In genomic region chr2:63326473-63326872, GRCh38 we compare ENCODE assay signal across 2 cellular contexts.
TF ChIP-seq lines count a peak whose summit lies in the region.

No MANE protein-coding gene starts in this region.

TF ChIP-seq in K562, 482 proteins besides CTCF, POLR2A, EP300 and RAD21:
- TF ChIP-seq HBP1 (CRISPR knock-in tag; IDR thresholded peaks at IDR 0.05) (peak; percentile 56; the same call in 1 of the 2 replicates), ELF4 (CRISPR knock-in tag; IDR thresholded peaks at IDR 0.05) (peak; percentile 13; the same call in 1 of the 2 replicates), ZNF263 (CRISPR knock-in tag; IDR thresholded peaks at IDR 0.05; ENCODE audit: borderline replicate concordance) (no peak), BRF1 (IDR thresholded peaks at IDR 0.05; ENCODE audit: borderline replicate concordance, extremely low read depth, insufficient read length) (no peak), YY1 (IDR thresholded peaks at IDR 0.05; ENCODE audit: borderline replicate concordance in 1 of 3, control insufficient read depth in 1 of 3, extremely low read depth in 1 of 3, insufficient read depth in 3 of 3, insufficient read length in 1 of 3, insufficient replicate concordance in 2 of 3, low read depth in 1 of 3, low read length in 2 of 3) (no peak), XRCC3 (IDR thresholded peaks at IDR 0.05) (no peak)

TF ChIP-seq in H1, 55 proteins besides CTCF, POLR2A, EP300 and RAD21:
- TF ChIP-seq SIRT6 (IDR thresholded peaks at IDR 0.05; ENCODE audit: low read length), result no peak
- no peak for TF ChIP-seq GTF2F1 (IDR thresholded peaks at IDR 0.05; ENCODE audit: borderline replicate concordance, low read depth, low read length)
- no peak for TF ChIP-seq HDAC2 (IDR thresholded peaks at IDR 0.05; ENCODE audit: borderline replicate concordance in 1 of 2, low read depth in 2 of 2, low read length in 2 of 2)
- no peak for TF ChIP-seq NANOG (IDR thresholded peaks at IDR 0.05; ENCODE audit: insufficient read depth, low read depth, low read length, poor library complexity, severe bottlenecking)
- no peak for TF ChIP-seq CBX8 (IDR thresholded peaks at IDR 0.05; ENCODE audit: borderline replicate concordance, low read depth, low read length)
- TF ChIP-seq BRCA1 (IDR thresholded peaks at IDR 0.05; ENCODE audit: low read depth, low read length), result no peak
- no peak for TF ChIP-seq YY1 (IDR thresholded peaks at IDR 0.05; ENCODE audit: low read depth, low read length)
- TF ChIP-seq ATF2 (IDR thresholded peaks at IDR 0.05; ENCODE audit: low read length), result no peak
- TF ChIP-seq RNF2 (IDR thresholded peaks at IDR 0.05; ENCODE audit: borderline replicate concordance, low read depth, low read length, missing control alignments, poor library complexity, severe bottlenecking), result no peak
- no peak for TF ChIP-seq BACH1 (IDR thresholded peaks at IDR 0.05; ENCODE audit: low read length)
- no peak for TF ChIP-seq POU5F1 (IDR thresholded peaks at IDR 0.05; ENCODE audit: low read depth, low read length)
- no peak for TF ChIP-seq CHD2 (IDR thresholded peaks at IDR 0.05; ENCODE audit: low read length)
- TF ChIP-seq SAP30 (IDR thresholded peaks at IDR 0.05; ENCODE audit: insufficient read depth, insufficient replicate concordance, low read length), result no peak
- TF ChIP-seq CREB1 (IDR thresholded peaks at IDR 0.05), result no peak
- TF ChIP-seq HDAC6 (IDR thresholded peaks at IDR 0.05; ENCODE audit: low read depth, low read length), result no peak
- no peak for TF ChIP-seq ATF3 (IDR thresholded peaks at IDR 0.05; ENCODE audit: insufficient read depth, low read depth, low read length)
- TF ChIP-seq CBX5 (IDR thresholded peaks at IDR 0.05; ENCODE audit: low read depth, low read length), result no peak
- no peak for TF ChIP-seq NRF1 (IDR thresholded peaks at IDR 0.05; ENCODE audit: low read depth, low read length)
- TF ChIP-seq E2F6 (IDR thresholded peaks at IDR 0.05), result no peak
- TF ChIP-seq SUZ12 (IDR thresholded peaks at IDR 0.05; ENCODE audit: low read length), result no peak
